In the genomic region with DNA sequence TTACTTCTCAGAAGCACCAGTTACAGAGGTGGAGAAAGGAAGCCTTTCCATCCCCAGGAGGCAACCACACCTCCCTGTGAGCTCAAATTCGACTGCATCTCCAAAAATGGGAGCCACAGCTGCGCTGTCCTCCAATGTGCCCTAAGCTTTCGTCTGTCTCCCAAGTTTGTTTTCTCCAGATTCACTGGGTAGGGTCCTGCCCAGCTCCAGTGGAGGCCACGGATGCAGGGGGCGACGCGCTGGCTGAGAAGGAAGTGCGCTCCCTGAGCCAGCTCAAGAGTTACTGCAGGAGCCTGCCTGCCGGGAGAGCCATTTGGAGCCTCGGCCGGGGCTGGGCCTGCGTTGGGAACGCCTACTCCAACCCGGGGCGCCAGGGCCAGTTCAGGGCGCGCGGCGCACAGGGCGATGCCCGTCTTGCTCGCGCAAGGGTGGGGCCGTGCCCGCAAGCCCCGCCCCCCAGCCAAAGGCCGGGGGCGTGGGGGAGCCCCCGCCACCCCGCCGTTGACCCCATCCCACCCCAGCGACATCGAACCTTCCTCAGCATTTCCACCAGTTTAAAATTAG, we compare ENCODE assay signal across 8 cellular contexts. TPM values are rescaled to one million over a fixed set of nuclear protein-coding genes. Genes with fewer than 3 reads are reported as not detected.
DNase-seq lines count a peak whose midpoint lies in the region; ATAC-seq, FAIRE-seq and TF ChIP-seq lines count a peak whose summit lies in the region.

No MANE protein-coding gene starts in this region.

- H3K27ac ChIP-seq in astrocyte (ENCODE audit: low read depth, low read length) = peak overlapping the region; percentile 73
- H3K27ac ChIP-seq in hepatocyte = peak overlapping the region; percentile 97
- H3K27ac ChIP-seq in aorta (ENCODE audit: low read depth in 1 of 2, low read length in 2 of 2) = peak overlapping the region; percentile 19 to 31

- no peaks in the 10 kb centered on the region for H3K27me3 ChIP-seq in H7 (ENCODE audit: control insufficient read depth, insufficient read depth, low read length)
- H3K27me3 ChIP-seq in astrocyte (ENCODE audit: insufficient read depth, low read length) = no peaks in the 10 kb centered on the region
- no peaks in the 10 kb centered on the region for H3K27me3 ChIP-seq in hepatocyte
- H3K27me3 ChIP-seq in aorta (ENCODE audit: control insufficient read depth in 1 of 2, insufficient read depth in 2 of 2, low read length in 1 of 2) = no peaks in the 10 kb centered on the region

- H3K27ac Mint-ChIP-seq in T-helper 2 cell treated with Interferon-gamma antibody and Interleukin-4, amounts not matched to agents 5 μg/mL and 100 μg/mL, for 36 hours = peak overlapping the region; percentile 98
- peak overlapping the region; percentile 98 for H3K27ac Mint-ChIP-seq in astrocyte (ENCODE audit: unreplicated experiment)

- H3K4me2 ChIP-seq in astrocyte (ENCODE audit: low read length) (peak overlapping the region; percentile 87), hepatocyte (peak overlapping the region; percentile 91)

- H3K4me3 Mint-ChIP-seq in T-helper 2 cell treated with Interferon-gamma antibody and Interleukin-4, amounts not matched to agents 5 μg/mL and 100 μg/mL, for 36 hours = peak overlapping the region; percentile 91
- H3K4me3 Mint-ChIP-seq in astrocyte (ENCODE audit: unreplicated experiment) = peak overlapping the region; percentile 91

- H3K27me3 Mint-ChIP-seq in T-helper 2 cell treated with Interferon-gamma antibody and Interleukin-4, amounts not matched to agents 5 μg/mL and 100 μg/mL, for 36 hours (ENCODE audit: low read depth) = no peaks in the 10 kb centered on the region
- no peaks in the 10 kb centered on the region for H3K27me3 Mint-ChIP-seq in astrocyte (ENCODE audit: low read depth, unreplicated experiment)

- H3K4me1 ChIP-seq in astrocyte (ENCODE audit: insufficient read depth, low read length) = peaks cover 22% of the 10 kb centered on the region
- H3K4me1 ChIP-seq in hepatocyte (ENCODE audit: insufficient read depth) = peaks cover 28% of the 10 kb centered on the region
- H3K4me1 ChIP-seq in aorta (ENCODE audit: control insufficient read depth in 1 of 2, insufficient read depth in 2 of 2, low read length in 2 of 2) = peaks cover 0 to 6% of the 10 kb centered on the region in 2 donors

- no peaks in the 10 kb centered on the region for H3K9me2 ChIP-seq in hepatocyte (replicated peaks; ENCODE audit: insufficient read depth)

- no peaks in the 10 kb centered on the region for H3K9me3 ChIP-seq in astrocyte (ENCODE audit: insufficient read depth, low read depth, low read length)
- H3K9me3 ChIP-seq in hepatocyte (ENCODE audit: low read depth) = no peaks in the 10 kb centered on the region
- H3K9me3 ChIP-seq in aorta (ENCODE audit: control insufficient read depth, low read length) = no peaks in the 10 kb centered on the region

- DNase-seq in H7 = peak; percentile 92
- DNase-seq in LNCaP clone FGC (ENCODE audit: low read depth) = peak; percentile 63
- DNase-seq in T-helper 2 cell treated with Interferon-gamma antibody and Interleukin-4, amounts not matched to agents 5 μg/mL and 100 μg/mL, for 36 hours (ENCODE audit: low spot score) = peak; percentile 87
- peak; percentile 74 for DNase-seq in astrocyte (ENCODE audit: low read depth)
- peak; percentile 95 for DNase-seq in hepatocyte (ENCODE audit: low spot score)
- peak; percentile 68 for DNase-seq in retina
- peak; percentile 95 to 97 for DNase-seq in aorta

- H2AFZ ChIP-seq in astrocyte (ENCODE audit: low read depth, low read length) (no peak overlapping the region), hepatocyte (peak overlapping the region; percentile 35)

- peak; percentile 97 for ATAC-seq in aorta (ENCODE audit: low FRiP score)

- H3K36me3 ChIP-seq in H7 (replicated peaks; ENCODE audit: control insufficient read depth, insufficient read depth, low read length) (peaks cover 2% of the 10 kb centered on the region), astrocyte (ENCODE audit: insufficient read depth, low read length) (peaks cover 6% of the 10 kb centered on the region), hepatocyte (replicated peaks; ENCODE audit: insufficient read depth, low read depth) (no peaks in the 10 kb centered on the region), aorta (ENCODE audit: control insufficient read depth in 1 of 2, insufficient read depth in 2 of 2, low read length in 1 of 2) (no peaks in the 10 kb centered on the region)

- 5% methylated on average over 20 of the region's 33 CpGs for WGBS in hepatocyte (ENCODE audit: low lambda C conversion rate, missing lambda C conversion rate)
- 1 to 2% methylated on average over 26 to 33 of the region's 33 CpGs for WGBS in aorta, 2 donors

- no peak for FAIRE-seq in astrocyte (lab: Jason Lieb, UNC)

- peaks cover 11% of the 10 kb centered on the region for H3K36me3 Mint-ChIP-seq in T-helper 2 cell treated with Interferon-gamma antibody and Interleukin-4, amounts not matched to agents 5 μg/mL and 100 μg/mL, for 36 hours (ENCODE audit: low read depth)
- H3K36me3 Mint-ChIP-seq in astrocyte (ENCODE audit: low read depth, unreplicated experiment) = peaks cover 7% of the 10 kb centered on the region

- TF ChIP-seq CTCF in LNCaP clone FGC (IDR thresholded peaks at IDR 0.05; ENCODE audit: control insufficient read depth, extremely low read depth, insufficient read depth) (0 out of 2 replicates have a peak, but pooled peaks have one; percentile 16), astrocyte (IDR thresholded peaks at IDR 0.05; ENCODE audit: insufficient read depth, low read depth, low read length) (no peak), hepatocyte (IDR thresholded peaks at IDR 0.05; ENCODE audit: poor library complexity) (peak; percentile 17)

- peaks cover 42% of the 10 kb centered on the region for H3K4me1 Mint-ChIP-seq in T-helper 2 cell treated with Interferon-gamma antibody and Interleukin-4, amounts not matched to agents 5 μg/mL and 100 μg/mL, for 36 hours (ENCODE audit: low read depth)
- peaks cover 35% of the 10 kb centered on the region for H3K4me1 Mint-ChIP-seq in astrocyte (ENCODE audit: low read depth, unreplicated experiment)

- intact Hi-C loops in aorta (cut with DNase I) = loop anchor here in 1 of 2 donors (5.0 to 10.0 kb wide), 3 partner anchors 91 to 252 kb away; no protein-coding TSS in a partner anchor

- peaks cover 88% of the 10 kb centered on the region for H4K20me1 ChIP-seq in astrocyte (ENCODE audit: insufficient read depth, low read length)
- H4K20me1 ChIP-seq in hepatocyte (ENCODE audit: insufficient read depth, poor library complexity, severe bottlenecking) = peaks cover 85% of the 10 kb centered on the region

- no peaks in the 10 kb centered on the region for H3K9me3 Mint-ChIP-seq in T-helper 2 cell treated with Interferon-gamma antibody and Interleukin-4, amounts not matched to agents 5 μg/mL and 100 μg/mL, for 36 hours
- peaks cover 4% of the 10 kb centered on the region for H3K9me3 Mint-ChIP-seq in astrocyte (ENCODE audit: unreplicated experiment)

- peak overlapping the region; percentile 84 for H3K4me3 ChIP-seq in GM08714 (ENCODE audit: low read length)
- H3K4me3 ChIP-seq in H7 (ENCODE audit: insufficient read depth, low read depth, low read length) = peak overlapping the region; percentile 53
- peak overlapping the region; percentile 62 for H3K4me3 ChIP-seq in LNCaP clone FGC (ENCODE audit: low read depth, low read length)
- H3K4me3 ChIP-seq in astrocyte (ENCODE audit: insufficient read depth, low read depth, low read length) = peak overlapping the region; percentile 64
- H3K4me3 ChIP-seq in hepatocyte = peak overlapping the region; percentile 73
- H3K4me3 ChIP-seq in aorta (ENCODE audit: low read length in 2 of 2) = peak overlapping the region; percentile 43 to 67

- H3K79me2 ChIP-seq in astrocyte (ENCODE audit: insufficient read depth, low read length) (peaks cover 98% of the 10 kb centered on the region), hepatocyte (peaks cover 97% of the 10 kb centered on the region)

- H3K9ac ChIP-seq in astrocyte (ENCODE audit: low read length) = peak overlapping the region; percentile 80

RNA-seq across cellular contexts. Expression of gene SIAH1, which starts 19.5 kb away (rescaled TPM):
- total RNA-seq in H7 (2014; rRNA removed; shearing (Covaris generic)) = 36.8 and 37.5 TPM in 2 replicates
- 22.5 and 24.4 TPM in 2 replicates for total RNA-seq in astrocyte
- 40.3 and 45.5 TPM in 2 replicates for total RNA-seq in hepatocyte
- 38.8 and 39.2 TPM in 2 replicates for polyA plus RNA-seq in hepatocyte
- 10 to 100 TPM; 23.9 to 24.3 TPM for total RNA-seq in aorta
- 10 to 100 TPM; 12.7 to 15.3 TPM for polyA plus RNA-seq in aorta

Comparison
In these comparisons a context has a peak if more than half of its experiments do, and no peak if none do; other contexts are left out.
1. Peak in every context shown above with its lines: DNase-seq, ATAC-seq, H3K4me3 ChIP-seq and H3K27ac ChIP-seq.
2. H3K27ac ChIP-seq: peak in every context shown above with its lines; median percentile 97 in hepatocyte; 73 in astrocyte; 25 in aorta.